ENCODE assay signal across 8 cellular contexts in the genomic region with DNA sequence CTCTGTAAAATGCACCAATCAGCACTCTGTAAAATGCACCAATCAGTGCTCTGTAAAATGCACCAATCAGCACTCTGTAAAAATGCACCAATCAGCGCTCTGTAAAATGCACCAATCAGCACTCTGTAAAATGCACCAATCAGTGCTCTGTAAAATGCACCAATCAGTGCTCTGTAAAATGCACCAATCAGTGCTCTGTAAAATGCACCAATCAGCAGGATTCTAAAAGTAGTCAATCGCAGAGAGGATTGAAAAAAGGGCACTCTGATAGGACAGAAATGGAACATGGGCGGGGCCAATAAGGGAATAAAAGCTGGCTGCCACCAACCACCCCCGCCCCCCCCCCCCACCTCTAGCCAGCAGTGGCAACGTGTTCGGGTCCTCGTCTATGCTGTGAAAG. TPM values are rescaled to one million over a fixed set of nuclear protein-coding genes. Genes with fewer than 3 reads are reported as not detected.
DNase-seq lines count a peak whose midpoint lies in the region; ATAC-seq, FAIRE-seq and TF ChIP-seq lines count a peak whose summit lies in the region.
"Not testable (repeated sequence)": the region's sequence is repeated elsewhere in the genome, so short reads cannot be mapped to it uniquely, and the experiment has no call there.

No MANE protein-coding gene starts in this region.

- not testable (repeated sequence) for TF ChIP-seq CTCF in A549 (IDR thresholded peaks at IDR 0.05); DND-41 (IDR thresholded peaks at IDR 0.05; ENCODE audit: borderline replicate concordance, extremely low read depth, low read length, poor library complexity, severe bottlenecking); K562 (IDR thresholded peaks at IDR 0.05 in 2 of 3, conservative IDR thresholded peaks at IDR 0.05 in 1 of 3; ENCODE audit: insufficient read depth in 2 of 3, low read depth in 1 of 3, low read length in 3 of 3)

- POLR2A ChIA-PET in A549 (lab: Yijun Ruan, JAX); K562 (lab: Yijun Ruan, JAX): not testable (repeated sequence)

- not testable (repeated sequence) for FAIRE-seq in A549 (lab: Jason Lieb, UNC); K562 (lab: Jason Lieb, UNC)

- H3K36me3 ChIP-seq in DND-41 (ENCODE audit: insufficient read depth, low read length); Karpas-422 (ENCODE audit: insufficient read depth, low read length); K562 (ENCODE audit: control insufficient read depth, insufficient read depth, low read length): not testable (repeated sequence)

- H3K4me2 ChIP-seq in A549; DND-41 (ENCODE audit: insufficient read depth, low read length); Karpas-422 (ENCODE audit: low read depth, low read length, poor library complexity, severe bottlenecking); K562 (ENCODE audit: insufficient read depth, low read length): not testable (repeated sequence)

- not testable (repeated sequence) for BruUV-seq in K562 (replicated peaks; lab: Mats Ljungman, UMichigan)

- in situ Hi-C loops in K562 (cut with MboI) = loop anchor here (25.0 kb wide), 1 partner anchor 184 kb away; a partner anchor contains a TSS

- not testable (repeated sequence) for H3K9ac ChIP-seq in DND-41 (ENCODE audit: low read depth, low read length); Karpas-422 (ENCODE audit: low read length); K562 (ENCODE audit: insufficient read depth in 1 of 2, low read depth in 2 of 2, low read length in 2 of 2)

- H4K20me1 ChIP-seq in DND-41 (ENCODE audit: insufficient read depth, low read length); Karpas-422 (ENCODE audit: insufficient read depth, low read depth, low read length); K562 (replicated peaks; ENCODE audit: control insufficient read depth, insufficient read depth, low read length): not testable (repeated sequence)

- CTCF ChIA-PET in A549 (lab: Yijun Ruan, JAX) = interaction anchor here (0.6 to 6.1 kb wide), 3 partner anchors 10 to 178 kb away, joined by 3 to 57 read pairs (median 5); no protein-coding TSS in a partner anchor
- CTCF ChIA-PET in K562 (lab: Yijun Ruan, JAX; ENCODE audit: low intra/inter-chr PET ratio) = not testable (repeated sequence)

- H2AFZ ChIP-seq in DND-41 (ENCODE audit: low read depth, low read length); Karpas-422 (ENCODE audit: low read length); K562 (ENCODE audit: low read depth, low read length): not testable (repeated sequence)

- H3K9me1 ChIP-seq in K562 (ENCODE audit: control insufficient read depth, insufficient read depth, low read length) = not testable (repeated sequence)

- not testable (repeated sequence) for TF ChIP-seq EP300 in A549 (IDR thresholded peaks at IDR 0.05); K562 (IDR thresholded peaks at IDR 0.05; ENCODE audit: low read length)

- H3K9me3 ChIP-seq in A549; DND-41 (ENCODE audit: insufficient read depth, low read length, severe bottlenecking); Karpas-422 (ENCODE audit: low read length); K562 (replicated peaks; ENCODE audit: control insufficient read depth, insufficient read depth, low read depth, low read length): not testable (repeated sequence)

- DNase-seq in A549 (ENCODE audit: low read depth in 1 of 2, low spot score in 1 of 2) = not testable (repeated sequence)
- DNase-seq in DND-41 = peak; percentile 37
- peak; percentile 65 for DNase-seq in Karpas-422
- DNase-seq in NCI-H748 (lab: John Stamatoyannopoulos, UW; ENCODE audit: unreplicated experiment) = peak; percentile 17
- DNase-seq in SHP77 treated with DMSO at 0.1 percent for 48 hours (lab: John Stamatoyannopoulos, UW) = peak; percentile 66
- DNase-seq in activated CD4-positive, alpha-beta T cell treated with anti-CD3 and anti-CD28 coated beads for 48 hours = peak; percentile 34
- peak in 1 of 4 experiments; percentile 32 for DNase-seq in K562 (ENCODE audit: extremely low read depth in 1 of 4, low spot score in 3 of 4)
- DNase-seq in stimulated activated CD4-positive, alpha-beta T cell treated with anti-CD3 and anti-CD28 coated beads, Interleukin-15, amount 100 ng/mL, for 24 hours = peak; percentile 17

- intact Hi-C loops in K562 (cut with micrococcal nuclease) = loop anchor here (10.0 kb wide), 1 partner anchor 847 kb away; no protein-coding TSS in a partner anchor

- H3K4me1 ChIP-seq in A549; Karpas-422 (ENCODE audit: low read length): not testable (repeated sequence)
- H3K4me1 ChIP-seq in DND-41 (ENCODE audit: insufficient read depth, low read length) = peaks cover 36% of the 10 kb centered on the region
- H3K4me1 ChIP-seq in K562 (replicated peaks in 1 of 2; ENCODE audit: control insufficient read depth in 2 of 2, insufficient read depth in 2 of 2, low read length in 2 of 2) = peaks cover 7 to 34% of the 10 kb centered on the region in 2 experiments

- TF ChIP-seq RAD21 in A549 (conservative IDR thresholded peaks at IDR 0.05 in 1 of 2, IDR thresholded peaks at IDR 0.05 in 1 of 2); K562 (CRISPR knock-in tag; conservative IDR thresholded peaks at IDR 0.05 in 1 of 2, IDR thresholded peaks at IDR 0.05 in 1 of 2): not testable (repeated sequence)

- H3K4me3 ChIP-seq in A549; DND-41 (ENCODE audit: low read depth in 1 of 2, low read length in 2 of 2); Karpas-422 (ENCODE audit: low read length); K562: not testable (repeated sequence)

- WGBS in A549 (ENCODE audit: missing lambda C conversion rate) = 37% methylated on average over 7 of the region's 7 CpGs
- 69% methylated on average over 2 of the region's 7 CpGs for WGBS in K562 (ENCODE audit: insufficient coverage, low coverage, missing lambda C conversion rate)

- not testable (repeated sequence) for H3K9me2 ChIP-seq in Karpas-422 (replicated peaks; ENCODE audit: insufficient read depth, low read length)

- H3K79me2 ChIP-seq in DND-41 (ENCODE audit: insufficient read depth, low read length); Karpas-422 (ENCODE audit: low read length); K562 (ENCODE audit: control insufficient read depth, insufficient read depth, low read length): not testable (repeated sequence)

- not testable (repeated sequence) for TF ChIP-seq POLR2A in A549 (IDR thresholded peaks at IDR 0.05; ENCODE audit: low read length); K562 (conservative IDR thresholded peaks at IDR 0.05)

- not testable (repeated sequence) for H3K27me3 ChIP-seq in DND-41 (ENCODE audit: insufficient read depth, low read length, poor library complexity); Karpas-422 (ENCODE audit: low read length); K562 (ENCODE audit: control insufficient read depth in 2 of 2, insufficient read depth in 2 of 2, low read length in 2 of 2)

- H3K27ac ChIP-seq in A549; DND-41 (ENCODE audit: low read length); Karpas-422 (ENCODE audit: low read length); K562 (ENCODE audit: extremely low read depth, low read depth, low read length): not testable (repeated sequence)

- ATAC-seq in A549; DND-41 (ENCODE audit: insufficient read depth, low read depth); K562: not testable (repeated sequence)

TF ChIP-seq in A549, 52 proteins besides CTCF, POLR2A, EP300 and RAD21:
- peak; percentile 99 for TF ChIP-seq MAFK (IDR thresholded peaks at IDR 0.05; ENCODE audit: partially characterized antibody)

TF ChIP-seq in K562, 482 proteins besides CTCF, POLR2A, EP300 and RAD21 (continues in another document):
- TF ChIP-seq ZNF316 (IDR thresholded peaks at IDR 0.05) (peak; percentile 96), C11orf30 (IDR thresholded peaks at IDR 0.05; ENCODE audit: low read depth) (peak; percentile 83), ASH1L (IDR thresholded peaks at IDR 0.05; ENCODE audit: borderline replicate concordance, low read depth, partially characterized antibody) (peak; percentile 73)

RNA-seq across cellular contexts. Expression of a gene that starts 11.5 kb away (rescaled TPM):
- polyA plus RNA-seq in A549 (2011; rRNA removed) (88.6 and 105 TPM in 2 replicates), A549 (2017; fragmentation: RNase III; extraction: RNeasy Plus Mini Kit Qiagen cat#74134 plus additional on column Dnase treatment) (40.7 to 44.1 TPM (median 43.7 TPM) in 3 replicates), K562 (2011; rRNA removed) (31.7 and 33.7 TPM in 2 replicates), K562 (2014; fragmentation: Illumina TruSeq; extraction: Trizol) (21.5 and 26.1 TPM in 2 replicates), K562 (2014; fragmentation: Nextera tagmentation; extraction: Ambion mirVana) (10 to 100 TPM; 54.3 to 56.8 TPM), K562 (2014; rRNA removed) (26.2 and 27.3 TPM in 2 replicates)
- polyA plus RNA-seq in A549 (2012; cell fraction: cytosol; rRNA removed) = 61.5 and 62.1 TPM in 2 replicates
- 34.2 and 40.6 TPM in 2 replicates for polyA plus RNA-seq in A549 (2012; cell fraction: nucleus; rRNA removed)
- polyA minus RNA-seq in A549 (2011; rRNA and poly(A)+ RNA removed) = 31.9 and 40.0 TPM in 2 replicates
- 5.2 and 11.5 TPM in 2 replicates for total RNA-seq in Karpas-422 (2014; rRNA removed; shearing (Covaris generic); ENCODE audit: low replicate concordance)
- 26.3 and 37.7 TPM in 2 replicates for total RNA-seq in K562 (2011; cell fraction: chromatin; rRNA removed; ENCODE audit: low replicate concordance)
- total RNA-seq in K562 (2011; cell fraction: nucleolus; rRNA removed) = 23.7 and 28.0 TPM in 2 replicates
- total RNA-seq in K562 (2011; cell fraction: nucleoplasm; rRNA removed) = 27.5 and 34.4 TPM in 2 replicates
- total RNA-seq in K562 (2014; rRNA removed) (19.9 and 23.1 TPM in 2 replicates), K562 (2014; rRNA removed; fragmentation: Illumina TruSeq; extraction: Trizol) (16.6 and 16.8 TPM in 2 replicates), K562 (2015; rRNA removed; fragmentation: Illumina TruSeq; extraction: Trizol) (20.0 and 21.2 TPM in 2 replicates), K562 (2021) (20.6 and 22.3 TPM in 2 replicates)
- polyA plus RNA-seq in K562 (2011; cell fraction: cytosol; rRNA removed) = 20.8 and 27.0 TPM in 2 replicates
- 25.8 and 30.3 TPM in 2 replicates for polyA plus RNA-seq in K562 (2011; cell fraction: nucleus; rRNA removed)
- 24.8 and 25.2 TPM in 2 replicates for polyA plus RNA-seq in K562 (2012)
- polyA minus RNA-seq in K562 (2011; rRNA and poly(A)+ RNA removed) = 11.8 and 19.2 TPM in 2 replicates
- polyA minus RNA-seq in K562 (2011; cell fraction: cytosol; rRNA and poly(A)+ RNA removed) = 7.3 and 7.9 TPM in 2 replicates
- polyA minus RNA-seq in K562 (2011; cell fraction: nucleus; rRNA and poly(A)+ RNA removed) = 13.1 and 18.9 TPM in 2 replicates
